ENCODE assay signal across 8 cellular contexts in the genomic region with DNA sequence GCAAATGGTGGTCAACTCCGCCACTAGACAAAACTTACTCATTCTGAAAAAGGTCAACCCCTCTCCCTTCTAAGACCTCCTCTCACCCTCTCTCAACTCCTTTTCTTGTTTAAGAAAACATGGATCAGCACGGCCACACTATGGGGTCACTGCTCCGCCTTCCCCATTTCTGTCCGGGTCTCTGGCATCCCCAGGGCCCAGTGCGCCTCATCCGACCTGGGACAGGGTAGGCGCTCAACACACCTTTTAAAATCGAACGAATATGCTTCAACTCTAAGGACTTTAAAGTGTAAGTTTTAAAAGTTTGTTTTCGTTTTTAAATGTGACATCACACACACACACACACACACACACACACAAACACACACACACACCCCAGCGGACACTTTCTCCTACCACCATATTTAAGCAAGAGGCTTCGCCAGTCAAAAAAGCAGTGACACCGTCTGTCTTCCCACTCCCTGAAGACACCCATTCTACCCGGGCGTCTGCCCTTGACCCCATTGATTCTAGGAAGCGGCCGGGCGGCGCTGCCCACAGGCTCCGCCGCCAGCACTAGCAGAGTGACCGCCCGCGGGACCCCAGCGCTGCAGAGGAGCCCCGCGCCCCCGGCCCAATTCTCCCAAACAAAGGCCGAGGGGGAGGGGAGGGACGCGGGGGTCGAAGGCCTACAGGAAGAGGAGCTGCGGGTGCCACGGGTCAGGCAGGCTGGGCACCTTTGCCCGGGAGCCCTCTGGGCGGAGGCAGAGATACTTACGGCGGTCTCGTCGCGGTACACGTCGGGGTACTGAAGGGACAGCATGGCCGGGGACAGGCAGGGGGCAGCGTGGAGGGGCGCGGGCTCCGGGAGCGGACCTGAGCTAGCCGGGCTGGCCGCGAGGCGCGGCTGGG. TPM values are rescaled to one million over a fixed set of nuclear protein-coding genes. Genes with fewer than 3 reads are reported as not detected.
DNase-seq lines count a peak whose midpoint lies in the region; ATAC-seq and TF ChIP-seq lines count a peak whose summit lies in the region.

No MANE protein-coding gene starts in this region.

- no peaks in the 10 kb centered on the region for H3K4me1 ChIP-seq in aorta (ENCODE audit: control insufficient read depth in 1 of 2, insufficient read depth in 2 of 2, low read length in 2 of 2)

- peak in 2 of 3 experiments; percentile 5 to 13 for DNase-seq in activated CD8-positive, alpha-beta memory T cell treated with anti-CD3 and anti-CD28 coated beads for 48 hours (ENCODE audit: low read depth in 2 of 3, low spot score in 2 of 3)
- DNase-seq in activated CD8-positive, alpha-beta memory T cell treated with anti-CD3 and anti-CD28 coated beads for 24 hours, result no peak
- DNase-seq in NAMALWA (ENCODE audit: low spot score), result peak; percentile 54
- DNase-seq in activated CD4-positive, alpha-beta T cell treated with anti-CD3 and anti-CD28 coated beads, Interleukin-2, amount 10 ng/mL, durations not matched to agents 7 days and 5 days, result peak; percentile 44
- no peak for DNase-seq in natural killer cell
- no peak for DNase-seq in aorta

- H3K9me3 Mint-ChIP-seq in activated CD4-positive, alpha-beta T cell treated with anti-CD3 and anti-CD28 coated beads, Interleukin-2, amount 10 ng/mL, durations not matched to agents 7 days and 5 days, result no peaks in the 10 kb centered on the region
- H3K9me3 Mint-ChIP-seq in natural killer cell, result no peaks in the 10 kb centered on the region

- H3K27ac Mint-ChIP-seq in activated CD4-positive, alpha-beta T cell treated with anti-CD3 and anti-CD28 coated beads, Interleukin-2, amount 10 ng/mL, durations not matched to agents 7 days and 5 days, result peak overlapping the region; percentile 89
- H3K27ac Mint-ChIP-seq in natural killer cell, result peak overlapping the region; percentile 69 to 83

- peak overlapping the region; percentile 91 for H3K4me3 Mint-ChIP-seq in activated CD4-positive, alpha-beta T cell treated with anti-CD3 and anti-CD28 coated beads, Interleukin-2, amount 10 ng/mL, durations not matched to agents 7 days and 5 days
- H3K4me3 Mint-ChIP-seq in natural killer cell, result peak overlapping the region; percentile 94

- intact Hi-C loops in natural killer cell (cut with micrococcal nuclease), result loop anchor here (5.0 kb wide), 1 partner anchor 85 kb away; no protein-coding TSS in a partner anchor
- intact Hi-C loops in aorta (cut with DNase I), result loop anchor here in 1 of 2 donors (2.0 to 5.0 kb wide), 2 partner anchors 266 to 315 kb away; a partner anchor contains a TSS

- H3K27me3 ChIP-seq in aorta (ENCODE audit: control insufficient read depth in 1 of 2, insufficient read depth in 2 of 2, low read length in 1 of 2), result no peaks in the 10 kb centered on the region

- peaks cover 12% of the 10 kb centered on the region for H3K27me3 Mint-ChIP-seq in activated CD4-positive, alpha-beta T cell treated with anti-CD3 and anti-CD28 coated beads, Interleukin-2, amount 10 ng/mL, durations not matched to agents 7 days and 5 days
- peaks cover 0 to 5% of the 10 kb centered on the region in 2 donors for H3K27me3 Mint-ChIP-seq in natural killer cell (ENCODE audit: low read depth in 2 of 2)

- WGBS in aorta, 2 donors, result 6 to 8% methylated on average over 37 to 54 of the region's 54 CpGs

- ATAC-seq in HG02623 (IDR thresholded peaks at IDR 0.05; ENCODE audit: unreplicated experiment) (peak; percentile 38), esophagus mucosa (peak; percentile 34), natural killer cell (peak; percentile 55 to 60 (median 56)), aorta (ENCODE audit: low FRiP score) (peak; percentile 22)

- peak overlapping the region; percentile 38 to 96 for H3K4me3 ChIP-seq in aorta (ENCODE audit: low read length in 2 of 2)

- TF ChIP-seq CTCF in natural killer cell (IDR thresholded peaks at IDR 0.05), result no peak

- peaks cover 59% of the 10 kb centered on the region for H3K4me1 Mint-ChIP-seq in activated CD4-positive, alpha-beta T cell treated with anti-CD3 and anti-CD28 coated beads, Interleukin-2, amount 10 ng/mL, durations not matched to agents 7 days and 5 days
- H3K4me1 Mint-ChIP-seq in natural killer cell, result peaks cover 53 to 62% of the 10 kb centered on the region in 2 donors

- H3K36me3 ChIP-seq in aorta (ENCODE audit: control insufficient read depth in 1 of 2, insufficient read depth in 2 of 2, low read length in 1 of 2), result no peaks in the 10 kb centered on the region

- no peak overlapping the region for H3K27ac ChIP-seq in aorta (ENCODE audit: low read depth in 1 of 2, low read length in 2 of 2)

- POLR2A ChIA-PET in activated CD4-positive, alpha-beta T cell treated with anti-CD3 and anti-CD28 coated beads, Interleukin-2, amount 10 ng/mL, durations not matched to agents 7 days and 5 days (lab: Charles Lee), result interaction anchor here (0.6 kb wide), 1 partner anchor 80 kb away, joined by 3 read pairs; no protein-coding TSS in a partner anchor

- no peaks in the 10 kb centered on the region for H3K36me3 Mint-ChIP-seq in activated CD4-positive, alpha-beta T cell treated with anti-CD3 and anti-CD28 coated beads, Interleukin-2, amount 10 ng/mL, durations not matched to agents 7 days and 5 days (ENCODE audit: low read depth)
- no peaks in the 10 kb centered on the region for H3K36me3 Mint-ChIP-seq in natural killer cell

- no peaks in the 10 kb centered on the region for H3K9me3 ChIP-seq in aorta (ENCODE audit: control insufficient read depth, low read length)

- CTCF ChIA-PET in activated CD4-positive, alpha-beta T cell treated with anti-CD3 and anti-CD28 coated beads, Interleukin-2, amount 10 ng/mL, durations not matched to agents 7 days and 5 days (lab: Charles Lee), result interaction anchor here (0.6 to 1.2 kb wide), 25 partner anchors 8 to 880 kb away, joined by 3 to 7 read pairs (median 3); no protein-coding TSS in a partner anchor

RNA-seq across cellular contexts. Expression of a gene that starts 0.5 kb away (rescaled TPM):
- 10 to 100 TPM; 42.1 to 47.0 TPM for total RNA-seq in activated CD4-positive, alpha-beta T cell treated with anti-CD3 and anti-CD28 coated beads, Interleukin-2, amount 10 ng/mL, durations not matched to agents 7 days and 5 days
- 21.8 TPM for total RNA-seq in esophagus mucosa
- 10 to 100 TPM; 30.0 to 42.9 (median 37.1) TPM for total RNA-seq in natural killer cell
- 10 to 100 TPM; 20.4 to 21.8 TPM for total RNA-seq in aorta
- 10 to 100 TPM; 14.1 to 17.4 TPM for polyA plus RNA-seq in aorta

Comparison
In these comparisons a context has a peak if more than half of its experiments do, and no peak if none do; other contexts are left out.
1. DNase-seq: peak in activated CD8-positive, alpha-beta memory T cell treated with anti-CD3 and anti-CD28 coated beads for 48 hours (2 of 3), NAMALWA (single experiment) and activated CD4-positive, alpha-beta T cell treated with anti-CD3 and anti-CD28 coated beads, Interleukin-2, amount 10 ng/mL, durations not matched to agents 7 days and 5 days (single experiment); none in activated CD8-positive, alpha-beta memory T cell treated with anti-CD3 and anti-CD28 coated beads for 24 hours (single experiment), natural killer cell (single experiment) and aorta (0 of 2).
2. Peak in every context shown above with its lines, with median percentiles within 50 percentile points of each other: ATAC-seq.